In genomic region chr17:35930211-35931065, GRCh38 we compare ENCODE assay signal across 1 cellular context.
TF ChIP-seq lines count a peak whose summit lies in the region.

Gene RDM1, minus strand, starts transcription at chr17:35930773. Its CDS starts 46 bp downstream, at chr17:35930727.

TF ChIP-seq in HepG2, 621 proteins besides CTCF, POLR2A, EP300 and RAD21 (continued from another document and continues in another):
- TF ChIP-seq HNF1A (IDR thresholded peaks at IDR 0.05; ENCODE audit: low read depth) (no peak), HNF1A (CRISPR knock-in tag; IDR thresholded peaks at IDR 0.05; ENCODE audit: borderline replicate concordance) (no peak), ZNF883 (CRISPR knock-in tag; IDR thresholded peaks at IDR 0.05; ENCODE audit: not compliant biosample characterization) (no peak), SP140L (CRISPR knock-in tag; IDR thresholded peaks at IDR 0.05; ENCODE audit: borderline replicate concordance) (no peak), SNAI1 (CRISPR knock-in tag; IDR thresholded peaks at IDR 0.05; ENCODE audit: borderline replicate concordance) (no peak), MXI1 (IDR thresholded peaks at IDR 0.05; ENCODE audit: borderline replicate concordance, low read depth, low read length) (no peak), SP1 (IDR thresholded peaks at IDR 0.05) (no peak), SP1 (CRISPR knock-in tag; IDR thresholded peaks at IDR 0.05) (no peak), ZNF225 (CRISPR knock-in tag; IDR thresholded peaks at IDR 0.05) (no peak), ZNF687 (CRISPR knock-in tag; IDR thresholded peaks at IDR 0.05) (peak; percentile 59), MEF2D (CRISPR knock-in tag; IDR thresholded peaks at IDR 0.05) (no peak), ZHX2 (IDR thresholded peaks at IDR 0.05; ENCODE audit: low read depth) (no peak), ZHX2 (CRISPR knock-in tag; IDR thresholded peaks at IDR 0.05; ENCODE audit: borderline replicate concordance) (no peak), ZNF646 (CRISPR knock-in tag; IDR thresholded peaks at IDR 0.05) (no peak), ZKSCAN8 (CRISPR knock-in tag; IDR thresholded peaks at IDR 0.05; ENCODE audit: borderline replicate concordance) (no peak), TFDP2 (CRISPR knock-in tag; IDR thresholded peaks at IDR 0.05) (peak; percentile 98), NRL (CRISPR knock-in tag; IDR thresholded peaks at IDR 0.05; ENCODE audit: borderline replicate concordance) (0 out of 2 replicates have a peak, but pooled peaks have one; percentile 36), FOSL2 (CRISPR knock-in tag; IDR thresholded peaks at IDR 0.05) (no peak), ZNF276 (CRISPR knock-in tag; IDR thresholded peaks at IDR 0.05; ENCODE audit: low read depth) (no peak), ZNF138 (CRISPR knock-in tag; IDR thresholded peaks at IDR 0.05; ENCODE audit: low read depth) (no peak), ZNF572 (CRISPR knock-in tag; IDR thresholded peaks at IDR 0.05) (no peak), ZNF550 (CRISPR knock-in tag; IDR thresholded peaks at IDR 0.05; ENCODE audit: borderline replicate concordance) (no peak), BORCS8-MEF2B (CRISPR knock-in tag; IDR thresholded peaks at IDR 0.05) (no peak), RBM39 (IDR thresholded peaks at IDR 0.05; ENCODE audit: low read depth, low read length, poor library complexity, severe bottlenecking) (no peak), ZBTB14 (CRISPR knock-in tag; IDR thresholded peaks at IDR 0.05) (no peak), JUND (CRISPR knock-in tag; IDR thresholded peaks at IDR 0.05) (no peak), SKI (IDR thresholded peaks at IDR 0.05; ENCODE audit: partially characterized antibody) (no peak), NAIF1 (CRISPR knock-in tag; IDR thresholded peaks at IDR 0.05; ENCODE audit: borderline replicate concordance) (no peak), KLF9 (CRISPR knock-in tag; IDR thresholded peaks at IDR 0.05; ENCODE audit: low read depth) (no peak)
